11 cellular contexts compared by ENCODE assay signal in the genomic region with DNA sequence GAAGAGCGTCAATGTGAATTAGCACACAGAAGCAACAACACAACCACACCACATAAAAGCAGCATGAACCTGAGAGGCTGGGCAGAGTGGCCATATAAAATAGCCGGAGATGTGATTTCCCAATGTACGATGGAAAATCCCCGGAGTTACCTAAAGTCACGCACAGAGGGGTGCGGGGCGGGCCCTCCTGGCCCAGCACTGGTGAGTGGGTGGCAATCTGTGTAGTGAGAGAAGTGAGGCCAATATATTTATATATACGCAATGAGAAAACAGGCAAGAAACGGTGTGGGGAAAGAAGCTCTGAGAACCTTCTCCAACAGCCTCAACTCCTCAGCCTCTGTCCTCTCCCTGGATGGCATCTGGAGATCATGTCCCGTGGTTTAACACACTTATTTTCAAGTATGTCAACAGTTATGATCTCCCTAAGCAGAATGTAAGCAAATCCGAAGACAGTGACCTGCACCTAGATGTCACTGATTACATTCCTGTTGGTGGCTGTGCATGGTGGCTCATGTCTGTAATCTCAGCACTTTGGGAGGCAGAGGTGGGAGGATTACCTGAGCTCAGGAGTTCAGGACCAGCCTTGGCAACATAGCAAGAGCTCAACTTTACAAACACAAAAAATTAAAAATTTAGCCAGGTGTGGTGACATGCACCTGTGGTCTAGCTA. TPM values are rescaled to one million over a fixed set of nuclear protein-coding genes. Genes with fewer than 3 reads are reported as not detected.
DNase-seq lines count a peak whose midpoint lies in the region; ATAC-seq and TF ChIP-seq lines count a peak whose summit lies in the region.
"Had no signal": no experiment of that assay in that cellular context is flagged by ENCODE, and none has a peak within 500 bp of the region (broad histone marks: within the 10 kb centered on the region; RNA-seq: fewer than 3 reads in every experiment).

No MANE protein-coding gene starts in this region.

- H3K27me3 Mint-ChIP-seq in type B pancreatic cell = peaks cover 2% of the 10 kb centered on the region
- H3K27me3 Mint-ChIP-seq in activated T-helper 1 cell treated with anti-CD3 and anti-CD28 coated beads, Interleukin-12 subunit alpha, Interleukin-12 subunit beta, Interleukin-2, Interleukin-4 antibody, amounts not matched to agents 30 ng/mL and 10 ng/mL and 1 ng/mL, durations not matched to agents 14 hours and 24 hours and 36 hours (ENCODE audit: insufficient read depth) = peaks cover 12% of the 10 kb centered on the region
- peaks cover 7% of the 10 kb centered on the region for H3K27me3 Mint-ChIP-seq in nephron progenitor cell (ENCODE audit: low read depth, poor library complexity)

- H3K27ac ChIP-seq in cingulate gyrus (ENCODE audit: low read depth, low read length) = peak overlapping the region; percentile 47
- H3K27ac ChIP-seq: A549, GM23248 had no signal

- H3K9me3 Mint-ChIP-seq in type B pancreatic cell (peaks cover 7% of the 10 kb centered on the region), nephron progenitor cell (peaks cover 13% of the 10 kb centered on the region)
- H3K9me3 Mint-ChIP-seq in activated T-helper 1 cell treated with anti-CD3 and anti-CD28 coated beads, Interleukin-12 subunit alpha, Interleukin-12 subunit beta, Interleukin-2, Interleukin-4 antibody, amounts not matched to agents 30 ng/mL and 10 ng/mL and 1 ng/mL, durations not matched to agents 14 hours and 24 hours and 36 hours = no peaks in the 10 kb centered on the region

- intact Hi-C loops in activated T-helper 1 cell treated with anti-CD3 and anti-CD28 coated beads, Interleukin-12 subunit alpha, Interleukin-12 subunit beta, Interleukin-2, Interleukin-4 antibody, amounts not matched to agents 30 ng/mL and 10 ng/mL and 1 ng/mL, durations not matched to agents 14 hours and 24 hours and 36 hours (cut with micrococcal nuclease) = no loop called here

- no peak overlapping the region for H3K4me3 Mint-ChIP-seq in type B pancreatic cell
- H3K4me3 Mint-ChIP-seq in activated T-helper 1 cell treated with anti-CD3 and anti-CD28 coated beads, Interleukin-12 subunit alpha, Interleukin-12 subunit beta, Interleukin-2, Interleukin-4 antibody, amounts not matched to agents 30 ng/mL and 10 ng/mL and 1 ng/mL, durations not matched to agents 14 hours and 24 hours and 36 hours = no peak overlapping the region
- no peak overlapping the region for H3K4me3 Mint-ChIP-seq in nephron progenitor cell

- no peaks in the 10 kb centered on the region for H3K36me3 Mint-ChIP-seq in type B pancreatic cell
- no peaks in the 10 kb centered on the region for H3K36me3 Mint-ChIP-seq in activated T-helper 1 cell treated with anti-CD3 and anti-CD28 coated beads, Interleukin-12 subunit alpha, Interleukin-12 subunit beta, Interleukin-2, Interleukin-4 antibody, amounts not matched to agents 30 ng/mL and 10 ng/mL and 1 ng/mL, durations not matched to agents 14 hours and 24 hours and 36 hours (ENCODE audit: low read depth)
- H3K36me3 Mint-ChIP-seq in nephron progenitor cell (ENCODE audit: low read depth) = peaks cover 10% of the 10 kb centered on the region

- H3K27ac Mint-ChIP-seq in type B pancreatic cell (no peak overlapping the region), nephron progenitor cell (no peak overlapping the region)
- H3K27ac Mint-ChIP-seq in activated T-helper 1 cell treated with anti-CD3 and anti-CD28 coated beads, Interleukin-12 subunit alpha, Interleukin-12 subunit beta, Interleukin-2, Interleukin-4 antibody, amounts not matched to agents 30 ng/mL and 10 ng/mL and 1 ng/mL, durations not matched to agents 14 hours and 24 hours and 36 hours = no peak overlapping the region

- ATAC-seq in left lobe of liver (no peak), GM19395 (IDR thresholded peaks at IDR 0.05; ENCODE audit: unreplicated experiment) (no peak)
- ATAC-seq: A549, HepG2 had no signal

- peak; percentile 12 for DNase-seq in left lobe of liver (ENCODE audit: low spot score)
- peak; percentile 39 for DNase-seq in type B pancreatic cell (ENCODE audit: extremely low spot score, unreplicated experiment)
- no peak for DNase-seq in activated T-helper 1 cell treated with anti-CD3 and anti-CD28 coated beads, Interleukin-12 subunit alpha, Interleukin-12 subunit beta, Interleukin-2, Interleukin-4 antibody, amounts not matched to agents 30 ng/mL and 10 ng/mL and 1 ng/mL, durations not matched to agents 14 hours and 24 hours and 36 hours (ENCODE audit: low spot score)
- DNase-seq in iPS-NIHi11 (ENCODE audit: low spot score) = no peak
- DNase-seq in nephron progenitor cell = no peak
- DNase-seq: DMS 273 treated with DMSO at 0.1 percent for 48 hours, GM23248 had no signal

- no peak for TF ChIP-seq CTCF in type B pancreatic cell (conservative IDR thresholded peaks at IDR 0.05)
- no peak for TF ChIP-seq CTCF in nephron progenitor cell (IDR thresholded peaks at IDR 0.05)

- H3K4me1 Mint-ChIP-seq in type B pancreatic cell (ENCODE audit: unreplicated experiment) (peaks cover 5% of the 10 kb centered on the region), nephron progenitor cell (peaks cover 53% of the 10 kb centered on the region)
- no peaks in the 10 kb centered on the region for H3K4me1 Mint-ChIP-seq in activated T-helper 1 cell treated with anti-CD3 and anti-CD28 coated beads, Interleukin-12 subunit alpha, Interleukin-12 subunit beta, Interleukin-2, Interleukin-4 antibody, amounts not matched to agents 30 ng/mL and 10 ng/mL and 1 ng/mL, durations not matched to agents 14 hours and 24 hours and 36 hours (ENCODE audit: low read depth)

RNA-seq across cellular contexts. Expression of a gene that starts 41.6 kb away (rescaled TPM):
- total RNA-seq in left lobe of liver = 0.30 TPM
- 6.2 and 9.6 TPM in 2 replicates for total RNA-seq in type B pancreatic cell (ENCODE audit: low replicate concordance)
- total RNA-seq in activated T-helper 1 cell treated with anti-CD3 and anti-CD28 coated beads, Interleukin-12 subunit alpha, Interleukin-12 subunit beta, Interleukin-2, Interleukin-4 antibody, amounts not matched to agents 30 ng/mL and 10 ng/mL and 1 ng/mL, durations not matched to agents 14 hours and 24 hours and 36 hours = 0.13 and 0.32 TPM in 2 replicates
- total RNA-seq: GM23248 had no signal

Comparison
In these comparisons a context has a peak if more than half of its experiments do, and no peak if none do; other contexts are left out.
1. DNase-seq: peak in left lobe of liver (single experiment) and type B pancreatic cell (single experiment); none in activated T-helper 1 cell treated with anti-CD3 and anti-CD28 coated beads, Interleukin-12 subunit alpha, Interleukin-12 subunit beta, Interleukin-2, Interleukin-4 antibody, amounts not matched to agents 30 ng/mL and 10 ng/mL and 1 ng/mL, durations not matched to agents 14 hours and 24 hours and 36 hours (single experiment), iPS-NIHi11 (single experiment) and nephron progenitor cell (single experiment).